Comparison of ENCODE assay signal across 17 cellular contexts in genomic region chr1:15727866-15728534, GRCh38. TPM values are rescaled to one million over a fixed set of nuclear protein-coding genes. Genes with fewer than 3 reads are reported as not detected.
"Had no signal": no experiment of that assay in that cellular context is flagged by ENCODE, and none has a peak within 500 bp of the region (broad histone marks: within the 10 kb centered on the region; RNA-seq: fewer than 3 reads in every experiment).

No MANE protein-coding gene starts in this region.

- H3K27ac ChIP-seq: brain microvascular endothelial cell, suprapubic skin, upper lobe of right lung had no signal

- DNase-seq: activated CD4-positive, alpha-beta T cell treated with anti-CD3 and anti-CD28 coated beads, Interleukin-2, amount 50 U/mL, for 4 hours; activated CD4-positive, CD25-positive, alpha-beta regulatory T cell treated with anti-CD3 and anti-CD28 coated beads, Interleukin-2, amount 50 U/mL, for 72 hours; activated effector memory CD4-positive, alpha-beta T cell treated with Interleukin-2 at 50 U/mL for 16 hours; activated T-cell treated with anti-CD3 and anti-CD28 coated beads, Interleukin-2, amount 50 U/mL, for 24 hours; brain microvascular endothelial cell; immature natural killer cell; naive thymus-derived CD4-positive, alpha-beta T cell; stimulated activated CD4-positive, alpha-beta T cell treated with anti-CD3 and anti-CD28 coated beads, Interleukin-2, amount 100 ng/mL, for 48 hours; stimulated activated naive CD8-positive, alpha-beta T cell treated with anti-CD3 and anti-CD28 coated beads, Interleukin-15, Interleukin-2, amounts not matched to agents 100 U/mL and 50 U/mL, for 24 hours; T-helper 2 cell; upper lobe of right lung had no signal

- ATAC-seq: esophagus mucosa; naive thymus-derived CD4-positive, alpha-beta T cell; sciatic nerve; stimulated activated naive CD8-positive, alpha-beta T cell treated with anti-CD3 and anti-CD28 coated beads, Interleukin-15, Interleukin-2, amounts not matched to agents 100 U/mL and 50 U/mL, for 24 hours; upper lobe of right lung had no signal

- H3K4me3 ChIP-seq: suprapubic skin, upper lobe of right lung had no signal

- H3K4me1 ChIP-seq: suprapubic skin, upper lobe of right lung had no signal

- H3K9me3 ChIP-seq: suprapubic skin, upper lobe of right lung had no signal

- H3K27me3 ChIP-seq: brain microvascular endothelial cell, suprapubic skin, upper lobe of right lung had no signal

RNA-seq across cellular contexts. Expression of gene SLC25A34, which starts 8.1 kb away (rescaled TPM):
- polyA plus RNA-seq: immature natural killer cell had no signal

RNA-seq across cellular contexts. Expression of gene TMEM82, which starts 14.3 kb away (rescaled TPM):
- total RNA-seq: cerebellum; esophagus mucosa; lung microvascular endothelial cell; mononuclear cell; naive thymus-derived CD4-positive, alpha-beta T cell; sciatic nerve; suprapubic skin; upper lobe of right lung had no signal
- polyA plus RNA-seq: immature natural killer cell; naive thymus-derived CD4-positive, alpha-beta T cell had no signal

RNA-seq across cellular contexts. Expression of gene FBLIM1, which starts 30.6 kb away (rescaled TPM):
- total RNA-seq: mononuclear cell had no signal
- polyA plus RNA-seq: immature natural killer cell had no signal
